Comparison of ENCODE assay signal across 22 cellular contexts in the genomic region with DNA sequence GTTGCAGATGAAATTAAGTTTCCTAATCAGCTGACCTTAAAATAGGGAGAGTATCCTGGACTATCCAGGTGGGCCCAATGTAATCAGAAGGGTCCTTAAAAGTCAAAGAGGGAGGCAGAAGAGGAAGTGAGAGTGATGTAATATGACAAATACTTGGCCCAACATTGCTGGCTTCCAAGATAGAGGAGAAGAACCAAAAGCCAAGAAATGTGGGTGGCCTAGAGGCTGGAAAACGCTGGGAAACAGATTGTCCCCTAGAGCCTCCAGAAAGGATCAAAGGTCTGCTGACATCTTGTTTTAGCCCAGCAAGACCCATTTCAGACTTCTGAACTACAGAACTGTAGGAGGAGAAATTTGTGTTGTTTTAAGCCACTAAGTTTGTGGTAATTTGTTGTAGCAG.
"Had no signal": no experiment of that assay in that cellular context is flagged by ENCODE, and none has a peak within 500 bp of the region (broad histone marks: within the 10 kb centered on the region; RNA-seq: fewer than 3 reads in every experiment).

No MANE protein-coding gene starts in this region.

- H3K27me3 Mint-ChIP-seq: naive B cell had no signal

- H3K27ac ChIP-seq: left lung, neutrophil, psoas muscle, stomach, thoracic aorta, transverse colon had no signal

- H3K4me1 ChIP-seq: left lung, psoas muscle, stomach, transverse colon had no signal

- FAIRE-seq: islet of Langerhans had no signal

- H3K9me3 Mint-ChIP-seq: nephron had no signal

- H3K36me3 ChIP-seq: heart left ventricle, left lung, neutrophil, stomach, thoracic aorta, transverse colon had no signal

- ATAC-seq: esophagus mucosa, left lung, psoas muscle had no signal

- H3K27me3 ChIP-seq: dorsolateral prefrontal cortex, heart left ventricle, left lung, neutrophil, stomach, transverse colon had no signal

- H3K27ac Mint-ChIP-seq: nephron had no signal

- H3K4me3 Mint-ChIP-seq: naive B cell, nephron had no signal

- DNase-seq: cortex of kidney; dorsolateral prefrontal cortex; effector CD8-positive, alpha-beta T cell; heart left ventricle; hypothalamus; left lung; mesenchymal stem cell; naive B cell; psoas muscle; retina; small intestine; stimulated activated CD4-positive, alpha-beta T cell treated with anti-CD3 and anti-CD28 coated beads, Interleukin-12 subunit alpha, Interleukin-12 subunit beta, amount 100 ng/mL, for 4 hours; stimulated activated naive CD4-positive, alpha-beta T cell; stomach; substantia nigra; transverse colon had no signal

- H3K4me3 ChIP-seq: dorsolateral prefrontal cortex, heart left ventricle, left lung, lung, psoas muscle, stomach, thoracic aorta, transverse colon had no signal
